ENCODE assay signal across 18 cellular contexts in the genomic region with DNA sequence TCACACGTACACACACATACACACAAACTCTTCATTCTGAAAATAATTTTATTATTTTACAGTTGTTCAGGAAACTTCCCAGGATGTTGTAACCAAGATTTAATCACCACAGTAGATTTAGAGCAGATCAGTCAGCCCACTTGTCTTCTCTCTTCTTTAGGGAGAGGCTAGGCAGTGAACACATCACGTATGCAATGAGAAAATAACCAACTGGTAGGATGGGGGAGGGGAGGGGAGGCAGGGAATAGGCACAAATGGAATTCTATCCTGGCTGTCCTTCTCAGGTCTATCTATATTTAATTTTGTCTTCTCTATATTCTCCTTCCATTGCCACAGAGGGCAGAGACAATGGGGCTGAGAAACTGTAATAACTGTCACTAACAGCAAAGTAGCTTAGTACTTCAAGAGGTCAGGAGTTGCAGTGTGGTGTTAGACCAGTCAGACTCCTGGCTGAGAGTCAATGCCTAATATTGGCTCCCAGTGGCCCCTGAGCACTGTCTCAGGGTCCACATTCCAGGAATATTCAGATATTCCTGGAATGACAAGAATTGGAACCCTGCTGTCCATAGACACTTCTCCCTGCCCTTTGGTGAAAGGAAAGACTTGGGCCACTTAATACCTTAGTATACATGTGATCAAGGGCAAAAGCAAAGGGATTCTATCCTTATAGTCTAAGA. TPM values are rescaled to one million over a fixed set of nuclear protein-coding genes. Genes with fewer than 3 reads are reported as not detected.
DNase-seq lines count a peak whose midpoint lies in the region; ATAC-seq and TF ChIP-seq lines count a peak whose summit lies in the region.
"Had no signal": no experiment of that assay in that cellular context is flagged by ENCODE, and none has a peak within 500 bp of the region (broad histone marks: within the 10 kb centered on the region; RNA-seq: fewer than 3 reads in every experiment).

No MANE protein-coding gene starts in this region.

- H3K27me3 ChIP-seq in Caco-2 (replicated peaks; ENCODE audit: control insufficient read depth, insufficient read depth, low read length), result no peaks in the 10 kb centered on the region
- H3K27me3 ChIP-seq in gastrocnemius medialis, result no peaks in the 10 kb centered on the region

- H3K27ac ChIP-seq in gastrocnemius medialis (peak overlapping the region; percentile 50 to 66 (median 60)), RWPE1 (no peak overlapping the region)

- CTCF ChIA-PET in Caco-2 (lab: Charles Lee), result no interaction called here
- CTCF ChIA-PET in WTC11 (lab: Charles Lee), result interaction anchor here (0.6 kb wide), 1 partner anchor 110 kb away, joined by 5 read pairs; no protein-coding TSS in a partner anchor
- CTCF ChIA-PET in RWPE1 (lab: Yijun Ruan, JAX), result interaction anchor here (0.7 kb wide), 2 partner anchors 99 to 103 kb away, joined by 3 to 4 read pairs; no protein-coding TSS in a partner anchor
- CTCF ChIA-PET in activated naive CD4-positive, alpha-beta T cell treated with anti-CD3 and anti-CD28 coated beads, Interleukin-2, amount 10 ng/mL, durations not matched to agents 7 days and 5 days (lab: Charles Lee), result no interaction called here

- H3K27me3 Mint-ChIP-seq in Caco-2 (ENCODE audit: insufficient read depth, unreplicated experiment), result no peaks in the 10 kb centered on the region
- no peaks in the 10 kb centered on the region for H3K27me3 Mint-ChIP-seq in WTC11 (ENCODE audit: low read depth)
- no peaks in the 10 kb centered on the region for H3K27me3 Mint-ChIP-seq in activated naive CD4-positive, alpha-beta T cell treated with anti-CD3 and anti-CD28 coated beads, Interleukin-2, amount 10 ng/mL, durations not matched to agents 7 days and 5 days

- H3K9me3 Mint-ChIP-seq in Caco-2 (ENCODE audit: unreplicated experiment), result no peaks in the 10 kb centered on the region
- no peaks in the 10 kb centered on the region for H3K9me3 Mint-ChIP-seq in WTC11
- H3K9me3 Mint-ChIP-seq in activated naive CD4-positive, alpha-beta T cell treated with anti-CD3 and anti-CD28 coated beads, Interleukin-2, amount 10 ng/mL, durations not matched to agents 7 days and 5 days, result no peaks in the 10 kb centered on the region

- TF ChIP-seq CTCF in Caco-2 (IDR thresholded peaks at IDR 0.05; ENCODE audit: insufficient read depth in 1 of 2, low read depth in 1 of 2, low read length in 1 of 2, severe bottlenecking in 1 of 2, unreplicated experiment in 1 of 2) (no peak), WTC11 (IDR thresholded peaks at IDR 0.05) (no peak), gastrocnemius medialis (IDR thresholded peaks at IDR 0.05 in 4 of 5, conservative IDR thresholded peaks at IDR 0.05 in 1 of 5) (no peak), RWPE1 (conservative IDR thresholded peaks at IDR 0.05; ENCODE audit: low read depth) (no peak), lower leg skin (IDR thresholded peaks at IDR 0.05) (no peak)

- BruUV-seq in Caco-2 (replicated peaks; lab: Mats Ljungman, UMichigan), result no TSS peak

- H3K27ac Mint-ChIP-seq in Caco-2 (ENCODE audit: unreplicated experiment) (peak overlapping the region; percentile 42), WTC11 (peak overlapping the region; percentile 18; the same call in 1 of the 2 replicates)
- H3K27ac Mint-ChIP-seq in activated naive CD4-positive, alpha-beta T cell treated with anti-CD3 and anti-CD28 coated beads, Interleukin-2, amount 10 ng/mL, durations not matched to agents 7 days and 5 days, result no peak overlapping the region

- 47 to 69% methylated on average over 2 of the region's 2 CpGs for WGBS in lower leg skin, 2 donors

- H3K36me3 Mint-ChIP-seq in Caco-2 (ENCODE audit: insufficient read depth, unreplicated experiment) (peaks cover 50% of the 10 kb centered on the region), WTC11 (peaks cover 35% of the 10 kb centered on the region)
- peaks cover 69% of the 10 kb centered on the region for H3K36me3 Mint-ChIP-seq in activated naive CD4-positive, alpha-beta T cell treated with anti-CD3 and anti-CD28 coated beads, Interleukin-2, amount 10 ng/mL, durations not matched to agents 7 days and 5 days

- DNase-seq in Caco-2 (peak; percentile 22 to 55), WTC11 (ENCODE audit: low spot score) (no peak), iPS-NIHi7 (ENCODE audit: extremely low spot score) (peak; percentile 6), gastrocnemius medialis (no peak), RWPE1 (ENCODE audit: low spot score) (no peak), lower leg skin (ENCODE audit: low spot score in 2 of 2) (no peak)
- no peak for DNase-seq in activated effector memory CD4-positive, alpha-beta T cell treated with anti-CD3 and anti-CD28 coated beads, Interleukin-2, amount 50 U/mL, for 16 hours
- no peak for DNase-seq in activated naive CD4-positive, alpha-beta T cell treated with anti-CD3 and anti-CD28 coated beads, Interleukin-2, amount 10 ng/mL, durations not matched to agents 7 days and 5 days
- DNase-seq: DMS153, MV-4-11, NCI-H1436, NCI-H2081, NCI-H524 treated with DMSO at 0.1 percent for 48 hours, RPMI8226, SK-N-SH had no signal

- intact Hi-C loops in Caco-2 (cut with micrococcal nuclease; ENCODE audit: unreplicated experiment) (loop anchor here (5.0 kb wide), 2 partner anchors 84 to 116 kb away; partner anchors contain the start of genes GOLGB1 and POLQ), gastrocnemius medialis (cut with DNase I; ENCODE audit: low total_unique reads) (no loop called here), lower leg skin (cut with DNase I; ENCODE audit: low total_unique reads) (no loop called here)

- peaks cover 49% of the 10 kb centered on the region for H3K4me1 ChIP-seq in Caco-2
- peaks cover 8 to 12% of the 10 kb centered on the region in 2 donors for H3K4me1 ChIP-seq in gastrocnemius medialis

- H3K4me3 Mint-ChIP-seq in Caco-2 (ENCODE audit: unreplicated experiment) (peak overlapping the region; percentile 27), WTC11 (no peak overlapping the region)
- H3K4me3 Mint-ChIP-seq in activated naive CD4-positive, alpha-beta T cell treated with anti-CD3 and anti-CD28 coated beads, Interleukin-2, amount 10 ng/mL, durations not matched to agents 7 days and 5 days, result no peak overlapping the region

- no peak for TF ChIP-seq POLR2A in gastrocnemius medialis (IDR thresholded peaks at IDR 0.05)
- TF ChIP-seq POLR2A in lower leg skin (IDR thresholded peaks at IDR 0.05), result no peak

- POLR2A ChIA-PET in Caco-2 (lab: Charles Lee) (interaction anchor here (0.5 kb wide), 1 partner anchor 62 kb away, joined by 3 read pairs; no protein-coding TSS in a partner anchor), WTC11 (lab: Charles Lee) (no interaction called here), RWPE1 (lab: Yijun Ruan, JAX; ENCODE audit: low non-redundant PET) (no interaction called here)

- H3K4me1 Mint-ChIP-seq in Caco-2 (ENCODE audit: low read depth, unreplicated experiment), result peaks cover 23% of the 10 kb centered on the region
- peaks cover 21% of the 10 kb centered on the region for H3K4me1 Mint-ChIP-seq in WTC11
- peaks cover 25% of the 10 kb centered on the region for H3K4me1 Mint-ChIP-seq in activated naive CD4-positive, alpha-beta T cell treated with anti-CD3 and anti-CD28 coated beads, Interleukin-2, amount 10 ng/mL, durations not matched to agents 7 days and 5 days

- in situ Hi-C loops in gastrocnemius medialis (cut with MboI; ENCODE audit: low sequenced_read_pairs in 4 of 4), result no loop called here

- no peak overlapping the region for H3K4me3 ChIP-seq in Caco-2 (ENCODE audit: low read depth, low read length)
- H3K4me3 ChIP-seq in gastrocnemius medialis, result no peak overlapping the region
- no peak overlapping the region for H3K4me3 ChIP-seq in lower leg skin (ENCODE audit: low read depth, poor library complexity, severe bottlenecking)
- H3K4me3 ChIP-seq: GM12878 had no signal

- H3K9me3 ChIP-seq in Caco-2, result no peaks in the 10 kb centered on the region
- H3K9me3 ChIP-seq in gastrocnemius medialis, result no peaks in the 10 kb centered on the region
- H3K9me3 ChIP-seq: SK-N-SH had no signal

- H3K36me3 ChIP-seq in Caco-2 (ENCODE audit: control insufficient read depth, insufficient read depth, low read length) (peaks cover 1% of the 10 kb centered on the region; the same call in 1 of the 2 replicates), gastrocnemius medialis (peaks cover 0 to 45% of the 10 kb centered on the region in 2 donors)

- ATAC-seq in WTC11, result no peak; the same call in 1 of the 2 replicates
- ATAC-seq in gastrocnemius medialis, result peak in 1 of 2 donors; percentile 40
- ATAC-seq: GM12878, HCT116 had no signal

TF ChIP-seq in WTC11, 78 proteins besides CTCF, POLR2A, EP300 and RAD21:
- no peak for TF ChIP-seq ZNF317 (CRISPR knock-in tag; IDR thresholded peaks at IDR 0.05; ENCODE audit: borderline replicate concordance, low read depth)

RNA-seq across cellular contexts. Expression of gene HCLS1, which starts 2.6 kb away (rescaled TPM):
- 0.45 and 1.00 TPM in 2 replicates for total RNA-seq in Caco-2 (2022)
- total RNA-seq in WTC11 (2021), result 1.9 to 2.7 TPM (median 2.6 TPM) in 3 replicates
- total RNA-seq in gastrocnemius medialis, result 10 to 100 TPM in 1 of 4 donors, 1 to 10 TPM in 3; 6.6 to 15.3 (median 7.8) TPM
- total RNA-seq in lower leg skin, result 10 to 100 TPM in 2 of 4 donors, 1 to 10 TPM in 2; 8.8 to 21.9 (median 13.2) TPM
- total RNA-seq: G401 had no signal

Comparison
In these comparisons a context has a peak if more than half of its experiments do, and no peak if none do; other contexts are left out.
1. DNase-seq: peak in Caco-2 (2 of 2) and iPS-NIHi7 (single experiment); none in WTC11 (single experiment), gastrocnemius medialis (0 of 2), activated effector memory CD4-positive, alpha-beta T cell treated with anti-CD3 and anti-CD28 coated beads, Interleukin-2, amount 50 U/mL, for 16 hours (single experiment), RWPE1 (single experiment), lower leg skin (0 of 2) and activated naive CD4-positive, alpha-beta T cell treated with anti-CD3 and anti-CD28 coated beads, Interleukin-2, amount 10 ng/mL, durations not matched to agents 7 days and 5 days (single experiment).
2. CTCF ChIA-PET loops: an anchor here in WTC11 (0.6 kb wide) and RWPE1 (0.7 kb wide); none called in Caco-2 and activated naive CD4-positive, alpha-beta T cell treated with anti-CD3 and anti-CD28 coated beads, Interleukin-2, amount 10 ng/mL, durations not matched to agents 7 days and 5 days.